Comparison of ENCODE assay signal across 21 cellular contexts in genomic region chr11:119783466-119784400, GRCh38. TPM values are rescaled to one million over a fixed set of nuclear protein-coding genes. Genes with fewer than 3 reads are reported as not detected.
DNase-seq lines count a peak whose midpoint lies in the region; ATAC-seq and TF ChIP-seq lines count a peak whose summit lies in the region.
"Had no signal": no experiment of that assay in that cellular context is flagged by ENCODE, and none has a peak within 500 bp of the region (broad histone marks: within the 10 kb centered on the region; RNA-seq: fewer than 3 reads in every experiment).

No MANE protein-coding gene starts in this region.

- H3K27ac Mint-ChIP-seq in activated T-cell treated with anti-CD3 and anti-CD28 coated beads, Interleukin-2, amount 50 U/mL, for 72 hours = no peak overlapping the region
- H3K27ac Mint-ChIP-seq: activated CD4-positive, alpha-beta T cell treated with anti-CD3 and anti-CD28 coated beads, Interleukin-2, amount 10 ng/mL, durations not matched to agents 24 days and 14 days; HFFc6 had no signal

- no peaks in the 10 kb centered on the region for H3K27me3 ChIP-seq in cardiac muscle cell
- H3K27me3 ChIP-seq in right atrium auricular region = no peaks in the 10 kb centered on the region
- no peaks in the 10 kb centered on the region for H3K27me3 ChIP-seq in transverse colon
- H3K27me3 ChIP-seq: BE2C, SJSA1 had no signal

- H3K4me3 Mint-ChIP-seq in activated T-cell treated with anti-CD3 and anti-CD28 coated beads, Interleukin-2, amount 50 U/mL, for 72 hours = no peak overlapping the region
- H3K4me3 Mint-ChIP-seq: activated CD4-positive, alpha-beta T cell treated with anti-CD3 and anti-CD28 coated beads, Interleukin-2, amount 10 ng/mL, durations not matched to agents 24 days and 14 days; brain; HFFc6; neural crest cell had no signal

- peak in 1 of 2 donors; percentile 20 for DNase-seq in cardiac muscle cell (ENCODE audit: low read depth in 1 of 2, low spot score in 1 of 2)
- DNase-seq in right atrium auricular region (ENCODE audit: low spot score) = no peak
- peak; percentile 50 for DNase-seq in SW480 (ENCODE audit: low spot score)
- DNase-seq in fibroblast of the aortic adventitia (ENCODE audit: low read depth) = peak; percentile 45
- DNase-seq in activated T-cell treated with anti-CD3 and anti-CD28 coated beads, Interleukin-2, amount 50 U/mL, for 72 hours = no peak
- no peak for DNase-seq in activated CD8-positive, alpha-beta memory T cell treated with anti-CD3 and anti-CD28 coated beads, Interleukin-2, amount 50 U/mL, for 4 hours
- DNase-seq in dermis blood vessel endothelial cell = no peak
- no peak for DNase-seq in transverse colon
- DNase-seq: activated CD4-positive, alpha-beta T cell treated with anti-CD3 and anti-CD28 coated beads, Interleukin-2, amount 10 ng/mL, durations not matched to agents 24 days and 14 days; BE2C; esophagus squamous epithelium; HFFc6; NCI-H510A treated with DMSO at 0.1 percent for 48 hours; T-helper 2 cell; upper lobe of right lung had no signal

- ATAC-seq in activated T-cell treated with anti-CD3 and anti-CD28 coated beads, Interleukin-2, amount 50 U/mL, for 72 hours (replicated peaks in 1 of 2) = no peak
- ATAC-seq: mucosa of descending colon, sciatic nerve, upper lobe of right lung had no signal

- no peaks in the 10 kb centered on the region for H3K36me3 Mint-ChIP-seq in activated T-cell treated with anti-CD3 and anti-CD28 coated beads, Interleukin-2, amount 50 U/mL, for 72 hours (ENCODE audit: insufficient read depth in 2 of 2)
- H3K36me3 Mint-ChIP-seq: brain had no signal

- in situ Hi-C loops in transverse colon (cut with MboI; ENCODE audit: low pct_ligation_motif_present in 1 of 4, low pct_unique_long_range_greater_than_20kb in 1 of 4, low sequenced_read_pairs in 3 of 4) = no loop called here

- TF ChIP-seq CTCF in cardiac muscle cell (IDR thresholded peaks at IDR 0.05; ENCODE audit: low read depth, low read length) (no peak), right atrium auricular region (IDR thresholded peaks at IDR 0.05) (no peak), fibroblast of the aortic adventitia (IDR thresholded peaks at IDR 0.05; ENCODE audit: insufficient read depth, low read length) (no peak), transverse colon (IDR thresholded peaks at IDR 0.05) (no peak)

- H3K27me3 Mint-ChIP-seq in activated T-cell treated with anti-CD3 and anti-CD28 coated beads, Interleukin-2, amount 50 U/mL, for 72 hours (ENCODE audit: low read depth) = peaks cover 13% of the 10 kb centered on the region
- H3K27me3 Mint-ChIP-seq: activated CD4-positive, alpha-beta T cell treated with anti-CD3 and anti-CD28 coated beads, Interleukin-2, amount 10 ng/mL, durations not matched to agents 24 days and 14 days had no signal

- intact Hi-C loops in transverse colon (cut with DNase I; ENCODE audit: low total_unique reads) = no loop called here

- H3K9me3 ChIP-seq in cardiac muscle cell (ENCODE audit: low read depth) (no peaks in the 10 kb centered on the region), right atrium auricular region (no peaks in the 10 kb centered on the region), transverse colon (no peaks in the 10 kb centered on the region)
- H3K9me3 ChIP-seq: BE2C, SJSA1, upper lobe of right lung had no signal

- TF ChIP-seq POLR2A in transverse colon (IDR thresholded peaks at IDR 0.05) = no peak

- H3K36me3 ChIP-seq in cardiac muscle cell (no peaks in the 10 kb centered on the region), right atrium auricular region (no peaks in the 10 kb centered on the region), transverse colon (no peaks in the 10 kb centered on the region)
- H3K36me3 ChIP-seq: BE2C, esophagus squamous epithelium, SJSA1, upper lobe of right lung had no signal

- no peak for TF ChIP-seq EP300 in transverse colon (IDR thresholded peaks at IDR 0.05; ENCODE audit: low read depth)

- peak overlapping the region; percentile 85 for H3K27ac ChIP-seq in cardiac muscle cell
- H3K27ac ChIP-seq in right atrium auricular region = no peak overlapping the region
- H3K27ac ChIP-seq in transverse colon = no peak overlapping the region
- H3K27ac ChIP-seq: coronary artery, esophagus squamous epithelium, SJSA1, upper lobe of right lung had no signal

- WGBS in transverse colon (ENCODE audit: low coverage in 1 of 2), 2 donors = 83% methylated on average over 8 of the region's 8 CpGs; no CpG with 5 or more reads in 1 of the 2 donors

- no peaks in the 10 kb centered on the region for H3K9me3 Mint-ChIP-seq in activated T-cell treated with anti-CD3 and anti-CD28 coated beads, Interleukin-2, amount 50 U/mL, for 72 hours
- H3K9me3 Mint-ChIP-seq: activated CD4-positive, alpha-beta T cell treated with anti-CD3 and anti-CD28 coated beads, Interleukin-2, amount 10 ng/mL, durations not matched to agents 24 days and 14 days; neural crest cell had no signal

- no peaks in the 10 kb centered on the region for H3K4me1 Mint-ChIP-seq in activated T-cell treated with anti-CD3 and anti-CD28 coated beads, Interleukin-2, amount 50 U/mL, for 72 hours (ENCODE audit: low read depth)
- H3K4me1 Mint-ChIP-seq: activated CD4-positive, alpha-beta T cell treated with anti-CD3 and anti-CD28 coated beads, Interleukin-2, amount 10 ng/mL, durations not matched to agents 24 days and 14 days had no signal

- H3K4me1 ChIP-seq in cardiac muscle cell (ENCODE audit: low read depth) (peaks cover 46% of the 10 kb centered on the region), right atrium auricular region (peaks cover 0 to 31% of the 10 kb centered on the region in 2 donors), transverse colon (peaks cover 0 to 8% (median 0%) of the 10 kb centered on the region in 4 donors)
- H3K4me1 ChIP-seq: esophagus squamous epithelium, SJSA1, upper lobe of right lung had no signal

- H3K4me3 ChIP-seq in cardiac muscle cell (no peak overlapping the region), right atrium auricular region (no peak overlapping the region), fibroblast of the aortic adventitia (ENCODE audit: low read depth, low read length) (no peak overlapping the region), transverse colon (no peak overlapping the region)
- H3K4me3 ChIP-seq: coronary artery, esophagus squamous epithelium, mucosa of descending colon, SJSA1, upper lobe of right lung had no signal

RNA-seq across cellular contexts. Expression of gene NECTIN1, which starts 54.7 kb away (rescaled TPM):
- 9.1 and 11.8 TPM in 2 replicates for total RNA-seq in cardiac muscle cell
- 3.7 and 5.2 TPM in 2 replicates for polyA plus RNA-seq in cardiac muscle cell
- total RNA-seq in right atrium auricular region = 1 to 10 TPM; 4.0 to 4.4 TPM
- total RNA-seq in fibroblast of the aortic adventitia (ENCODE audit: low replicate concordance) = 3.4 and 7.8 TPM in 2 replicates
- total RNA-seq in activated T-cell treated with anti-CD3 and anti-CD28 coated beads, Interleukin-2, amount 50 U/mL, for 72 hours = 1 to 10 TPM; 1.5 to 2.6 TPM
- total RNA-seq in dermis blood vessel endothelial cell = 3.1 and 7.5 TPM in 2 replicates
- total RNA-seq in transverse colon = 10 to 100 TPM; 11.0 to 71.2 (median 12.6) TPM

Comparison
In these comparisons a context has a peak if more than half of its experiments do, and no peak if none do; other contexts are left out.
1. DNase-seq: peak in SW480 (single experiment) and fibroblast of the aortic adventitia (single experiment); none in right atrium auricular region (single experiment), activated T-cell treated with anti-CD3 and anti-CD28 coated beads, Interleukin-2, amount 50 U/mL, for 72 hours (0 of 2), activated CD8-positive, alpha-beta memory T cell treated with anti-CD3 and anti-CD28 coated beads, Interleukin-2, amount 50 U/mL, for 4 hours (single experiment), dermis blood vessel endothelial cell (single experiment) and transverse colon (single experiment).